In genomic region chr3:31804251-31805051, GRCh38 we compare ENCODE assay signal across 1 cellular context.
A peak's percentile ranks its signal among the peaks of the same experiment; 100 is the strongest.
TF ChIP-seq lines count a peak whose summit lies in the region.

No MANE protein-coding gene starts in this region.

TF ChIP-seq in HepG2, 621 proteins besides CTCF, POLR2A, EP300 and RAD21:
- no peak for TF ChIP-seq ZNF652 (CRISPR knock-in tag; IDR thresholded peaks at IDR 0.05; ENCODE audit: borderline replicate concordance, low read depth)
- no peak for TF ChIP-seq NFKB2 (CRISPR knock-in tag; IDR thresholded peaks at IDR 0.05; ENCODE audit: borderline replicate concordance)
- TF ChIP-seq EEA1 (CRISPR knock-in tag; IDR thresholded peaks at IDR 0.05; ENCODE audit: borderline replicate concordance) = no peak
- TF ChIP-seq ZNF30 (CRISPR knock-in tag; IDR thresholded peaks at IDR 0.05) = no peak
- no peak for TF ChIP-seq CBFB (CRISPR knock-in tag; IDR thresholded peaks at IDR 0.05)
- TF ChIP-seq MAFK (conservative IDR thresholded peaks at IDR 0.05 in 1 of 2, IDR thresholded peaks at IDR 0.05 in 1 of 2; ENCODE audit: low read length in 2 of 2) = peak in 1 of 2 experiments; percentile 70; a peak in 3 of 4 replicates
- TF ChIP-seq, protein P1, sequence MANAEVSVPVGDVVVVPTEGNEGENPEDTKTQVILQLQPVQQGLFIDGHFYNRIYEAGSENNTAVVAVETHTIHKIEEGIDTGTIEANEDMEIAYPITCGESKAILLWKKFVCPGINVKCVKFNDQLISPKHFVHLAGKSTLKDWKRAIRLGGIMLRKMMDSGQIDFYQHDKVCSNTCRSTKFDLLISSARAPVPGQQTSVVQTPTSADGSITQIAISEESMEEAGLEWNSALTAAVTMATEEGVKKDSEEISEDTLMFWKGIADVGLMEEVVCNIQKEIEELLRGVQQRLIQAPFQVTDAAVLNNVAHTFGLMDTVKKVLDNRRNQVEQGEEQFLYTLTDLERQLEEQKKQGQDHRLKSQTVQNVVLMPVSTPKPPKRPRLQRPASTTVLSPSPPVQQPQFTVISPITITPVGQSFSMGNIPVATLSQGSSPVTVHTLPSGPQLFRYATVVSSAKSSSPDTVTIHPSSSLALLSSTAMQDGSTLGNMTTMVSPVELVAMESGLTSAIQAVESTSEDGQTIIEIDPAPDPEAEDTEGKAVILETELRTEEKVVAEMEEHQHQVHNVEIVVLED (CRISPR knock-in tag; IDR thresholded peaks at IDR 0.05; ENCODE audit: borderline replicate concordance) = no peak
- TF ChIP-seq IKZF5 (CRISPR knock-in tag; IDR thresholded peaks at IDR 0.05) = no peak
- no peak for TF ChIP-seq ZNF383 (CRISPR knock-in tag; IDR thresholded peaks at IDR 0.05; ENCODE audit: borderline replicate concordance)
- no peak for TF ChIP-seq JUN (CRISPR knock-in tag; IDR thresholded peaks at IDR 0.05)
- TF ChIP-seq MAFF (IDR thresholded peaks at IDR 0.05; ENCODE audit: low read depth, low read length) = peak; percentile 35; the same call in 1 of the 2 replicates
- no peak for TF ChIP-seq MIXL1 (CRISPR knock-in tag; IDR thresholded peaks at IDR 0.05)
- TF ChIP-seq BRD4 (CRISPR knock-in tag; IDR thresholded peaks at IDR 0.05) = no peak
- no peak for TF ChIP-seq SMARCC2 (IDR thresholded peaks at IDR 0.05)
- no peak for TF ChIP-seq REL (CRISPR knock-in tag; conservative IDR thresholded peaks at IDR 0.05)
- TF ChIP-seq ZNF501 (CRISPR knock-in tag; IDR thresholded peaks at IDR 0.05) = no peak
- TF ChIP-seq, protein P2, sequence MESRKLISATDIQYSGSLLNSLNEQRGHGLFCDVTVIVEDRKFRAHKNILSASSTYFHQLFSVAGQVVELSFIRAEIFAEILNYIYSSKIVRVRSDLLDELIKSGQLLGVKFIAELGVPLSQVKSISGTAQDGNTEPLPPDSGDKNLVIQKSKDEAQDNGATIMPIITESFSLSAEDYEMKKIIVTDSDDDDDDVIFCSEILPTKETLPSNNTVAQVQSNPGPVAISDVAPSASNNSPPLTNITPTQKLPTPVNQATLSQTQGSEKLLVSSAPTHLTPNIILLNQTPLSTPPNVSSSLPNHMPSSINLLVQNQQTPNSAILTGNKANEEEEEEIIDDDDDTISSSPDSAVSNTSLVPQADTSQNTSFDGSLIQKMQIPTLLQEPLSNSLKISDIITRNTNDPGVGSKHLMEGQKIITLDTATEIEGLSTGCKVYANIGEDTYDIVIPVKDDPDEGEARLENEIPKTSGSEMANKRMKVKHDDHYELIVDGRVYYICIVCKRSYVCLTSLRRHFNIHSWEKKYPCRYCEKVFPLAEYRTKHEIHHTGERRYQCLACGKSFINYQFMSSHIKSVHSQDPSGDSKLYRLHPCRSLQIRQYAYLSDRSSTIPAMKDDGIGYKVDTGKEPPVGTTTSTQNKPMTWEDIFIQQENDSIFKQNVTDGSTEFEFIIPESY (CRISPR knock-in tag; IDR thresholded peaks at IDR 0.05) = 0 out of 2 replicates have a peak, but pooled peaks have one; percentile 11
